In the genomic region with DNA sequence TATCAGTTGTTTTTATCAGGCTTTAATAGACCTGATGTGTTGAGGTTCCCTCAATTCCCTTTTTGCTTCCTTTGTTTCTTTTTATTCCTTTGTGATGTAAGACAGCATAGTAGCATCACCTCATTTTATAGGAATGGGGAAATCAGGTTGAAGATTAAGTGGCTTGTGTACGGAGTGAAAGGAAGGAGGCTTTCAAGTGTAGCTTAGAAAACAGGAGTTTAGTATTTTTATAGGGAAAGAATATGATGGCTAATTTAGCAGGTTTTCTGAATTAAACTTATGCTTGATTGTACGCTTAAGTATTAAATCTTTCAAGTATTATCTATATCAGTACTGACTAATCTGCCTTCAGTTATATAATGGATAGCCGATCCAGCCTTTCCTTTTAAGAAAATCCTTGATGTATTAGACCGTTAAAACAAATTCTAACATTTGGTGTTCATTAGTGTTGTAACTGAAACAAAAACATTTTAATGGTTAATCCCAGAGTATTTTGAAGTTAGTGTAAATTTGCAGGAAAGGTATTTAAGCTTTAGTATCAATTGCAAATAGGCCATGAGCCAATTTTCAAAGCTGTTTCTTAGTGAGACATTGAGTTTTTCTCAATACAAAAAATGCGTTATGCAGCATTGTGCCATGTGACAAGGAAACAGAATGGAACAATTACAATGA, we compare ENCODE assay signal across 18 cellular contexts. TPM values are rescaled to one million over a fixed set of nuclear protein-coding genes. Genes with fewer than 3 reads are reported as not detected.
DNase-seq lines count a peak whose midpoint lies in the region; ATAC-seq and TF ChIP-seq lines count a peak whose summit lies in the region.
"Had no signal": no experiment of that assay in that cellular context is flagged by ENCODE, and none has a peak within 500 bp of the region (broad histone marks: within the 10 kb centered on the region; RNA-seq: fewer than 3 reads in every experiment).

No MANE protein-coding gene starts in this region.

- ATAC-seq in left lobe of liver (no peak), HG03175 (IDR thresholded peaks at IDR 0.05; ENCODE audit: unreplicated experiment) (no peak)

- no peaks in the 10 kb centered on the region for H3K36me3 Mint-ChIP-seq in HFFc6 (ENCODE audit: low read depth)
- H3K36me3 Mint-ChIP-seq in type B pancreatic cell = peaks cover 16% of the 10 kb centered on the region

- no peaks in the 10 kb centered on the region for H3K27me3 ChIP-seq in spleen (replicated peaks in 1 of 7)
- H3K27me3 ChIP-seq: tibial nerve had no signal

- DNase-seq in HFFc6 = peak; percentile 12
- DNase-seq in cardiac fibroblast (ENCODE audit: low read depth in 2 of 2) = peak; percentile 13 to 20
- DNase-seq in iris pigment epithelial cell (ENCODE audit: low read depth) = peak; percentile 32
- no peak for DNase-seq in type B pancreatic cell (ENCODE audit: extremely low spot score, unreplicated experiment)
- no peak for DNase-seq in pons (ENCODE audit: low spot score)
- DNase-seq in left lobe of liver (ENCODE audit: low spot score) = no peak
- DNase-seq in spleen = no peak
- DNase-seq: activated T-cell treated with anti-CD3 and anti-CD28 coated beads, Interleukin-2, amount 50 U/mL, for 48 hours; amniotic stem cell; CD4-positive, alpha-beta memory T cell; GDM1; islet precursor cell; NCI-H1105 treated with DMSO at 0.1 percent for 48 hours; SHP77 treated with DMSO at 0.1 percent for 48 hours; stimulated activated CD4-positive, alpha-beta T cell treated with anti-CD3 and anti-CD28 coated beads, Interleukin-2, amount 100 ng/mL, for 24 hours had no signal

- H3K27ac ChIP-seq in spleen = no peak overlapping the region

- no peak for TF ChIP-seq CTCF in HFFc6 (IDR thresholded peaks at IDR 0.05)
- no peak for TF ChIP-seq CTCF in cardiac fibroblast (IDR thresholded peaks at IDR 0.05; ENCODE audit: low read depth, low read length)
- no peak for TF ChIP-seq CTCF in type B pancreatic cell (conservative IDR thresholded peaks at IDR 0.05)
- TF ChIP-seq CTCF in spleen (IDR thresholded peaks at IDR 0.05 in 8 of 11, conservative IDR thresholded peaks at IDR 0.05 in 3 of 11) = no peak

- peak overlapping the region; percentile 72 for H3K27ac Mint-ChIP-seq in HFFc6
- peak overlapping the region; percentile 62 for H3K27ac Mint-ChIP-seq in type B pancreatic cell
- H3K27ac Mint-ChIP-seq: CD4-positive, alpha-beta memory T cell; IgD-negative memory B cell had no signal

- no peaks in the 10 kb centered on the region for H3K9me3 ChIP-seq in spleen
- H3K9me3 ChIP-seq: tibial nerve had no signal

- H3K4me1 ChIP-seq in spleen = no peaks in the 10 kb centered on the region

- H3K4me3 Mint-ChIP-seq in HFFc6 (peak overlapping the region; percentile 77), type B pancreatic cell (peak overlapping the region; percentile 14)
- H3K4me3 Mint-ChIP-seq: CD4-positive, alpha-beta memory T cell; IgD-negative memory B cell had no signal

- WGBS in spleen, 5 donors = 87 to 95% (median 94%) methylated on average over 5 of the region's 5 CpGs

- no peak for TF ChIP-seq POLR2A in spleen (IDR thresholded peaks at IDR 0.05)

- H3K4me3 ChIP-seq in cardiac fibroblast (replicated peaks in 1 of 2; ENCODE audit: low read depth in 2 of 2, low read length in 2 of 2) = no peak overlapping the region
- no peak overlapping the region for H3K4me3 ChIP-seq in spleen
- H3K4me3 ChIP-seq: tibial nerve had no signal

- H3K27me3 Mint-ChIP-seq in HFFc6 (ENCODE audit: insufficient read depth) (no peaks in the 10 kb centered on the region), type B pancreatic cell (no peaks in the 10 kb centered on the region)
- H3K27me3 Mint-ChIP-seq: CD4-positive, alpha-beta memory T cell; IgD-negative memory B cell had no signal

- no peaks in the 10 kb centered on the region for H3K36me3 ChIP-seq in spleen
- H3K36me3 ChIP-seq: tibial nerve had no signal

- intact Hi-C loops in spleen (cut with DNase I; ENCODE audit: low total_unique reads) = no loop called here

- H3K9me3 Mint-ChIP-seq in HFFc6 (no peaks in the 10 kb centered on the region), type B pancreatic cell (peaks cover 9% of the 10 kb centered on the region)
- H3K9me3 Mint-ChIP-seq: CD4-positive, alpha-beta memory T cell; IgD-negative memory B cell had no signal

- peaks cover 29% of the 10 kb centered on the region for H3K4me1 Mint-ChIP-seq in HFFc6 (ENCODE audit: low read depth)
- peaks cover 14% of the 10 kb centered on the region for H3K4me1 Mint-ChIP-seq in type B pancreatic cell (ENCODE audit: unreplicated experiment)

RNA-seq across cellular contexts. Expression of gene DISP1, which starts 29.4 kb away (rescaled TPM):
- total RNA-seq in HFFc6 (2021; fragmentation: NEBNext Ultra II Directional; extraction: Animal tissue kit (Norgen Biotek cat#: 25700)) = 1 to 10 TPM; 2.8 to 4.0 (median 3.7) TPM
- total RNA-seq in type B pancreatic cell (ENCODE audit: low replicate concordance) = 4.9 and 15.8 TPM in 2 replicates
- total RNA-seq in left lobe of liver = 3.4 TPM
- total RNA-seq in spleen = 10 to 100 TPM in 3 of 7 donors, 1 to 10 TPM in 4; 4.4 to 14.3 (median 8.3) TPM
- polyA plus RNA-seq in spleen = 1 to 10 TPM; 1.5 to 1.9 (median 1.8) TPM

Comparison
In these comparisons a context has a peak if more than half of its experiments do, and no peak if none do; other contexts are left out.
1. DNase-seq: peak in HFFc6 (single experiment), cardiac fibroblast (2 of 2) and iris pigment epithelial cell (single experiment); none in type B pancreatic cell (single experiment), pons (single experiment), left lobe of liver (single experiment) and spleen (single experiment).